34 cellular contexts compared by ENCODE assay signal in genomic region chr2:210318491-210318890, GRCh38. TPM values are rescaled to one million over a fixed set of nuclear protein-coding genes. Genes with fewer than 3 reads are reported as not detected.
"Had no signal": no experiment of that assay in that cellular context is flagged by ENCODE, and none has a peak within 500 bp of the region (broad histone marks: within the 10 kb centered on the region; RNA-seq: fewer than 3 reads in every experiment).

No MANE protein-coding gene starts in this region.

- DNase-seq: central memory CD4-positive, alpha-beta T cell; dorsolateral prefrontal cortex; effector CD4-positive, alpha-beta T cell; endodermal cell; foreskin fibroblast; heart left ventricle; kidney; midbrain; natural killer cell; small intestine; stimulated activated CD4-positive, alpha-beta T cell treated with anti-CD3 and anti-CD28 coated beads, Interleukin-15, amount 100 ng/mL, for 24 hours; stimulated activated CD4-positive, alpha-beta T cell treated with anti-CD3 and anti-CD28 coated beads, Interleukin-4, amount 100 ng/mL, for 1 hour; stimulated activated CD8-positive, alpha-beta memory T cell treated with anti-CD3 and anti-CD28 coated beads, Interleukin-4, amount 100 ng/mL, for 48 hours; stimulated activated naive CD4-positive, alpha-beta T cell treated with Interleukin-2 at 50 U/mL for 16 hours; stomach; thyroid gland had no signal

- H3K27me3 ChIP-seq: dorsolateral prefrontal cortex, gastroesophageal sphincter, heart left ventricle, hepatocyte, neutrophil, right atrium auricular region, stomach, thyroid gland had no signal

- H3K36me3 ChIP-seq: gastroesophageal sphincter, heart left ventricle, neutrophil, right atrium auricular region, stomach, thyroid gland had no signal

- H3K27ac Mint-ChIP-seq: endodermal cell, memory B cell, natural killer cell, progenitor cell of endocrine pancreas had no signal

- H3K4me3 Mint-ChIP-seq: endodermal cell, memory B cell, natural killer cell, neural crest cell had no signal

- H3K4me2 ChIP-seq: hepatocyte had no signal

- H2AFZ ChIP-seq: hepatocyte, parathyroid adenoma had no signal

- H3K9me3 ChIP-seq: gastroesophageal sphincter, heart left ventricle, neutrophil, right atrium auricular region, stomach, thyroid gland had no signal

- ATAC-seq: esophagus mucosa, gastroesophageal sphincter, heart left ventricle, left lobe of liver, natural killer cell, sciatic nerve had no signal

- H3K27ac ChIP-seq: dorsolateral prefrontal cortex, epithelial cell of prostate, gastroesophageal sphincter, heart left ventricle, hepatocyte, neutrophil, parathyroid adenoma, right atrium auricular region, stomach, thyroid gland had no signal

- H3K4me1 ChIP-seq: gastroesophageal sphincter, heart left ventricle, parathyroid adenoma, right atrium auricular region, stomach, thyroid gland had no signal

- H3K9me3 Mint-ChIP-seq: endodermal cell, memory B cell, neural crest cell had no signal

- H3K27me3 Mint-ChIP-seq: memory B cell, progenitor cell of endocrine pancreas had no signal

- H3K79me2 ChIP-seq: hepatocyte, parathyroid adenoma had no signal

- H3K9ac ChIP-seq: parathyroid adenoma had no signal

- H3K4me3 ChIP-seq: dorsolateral prefrontal cortex, gastroesophageal sphincter, heart left ventricle, hepatocyte, lung, right atrium auricular region, stomach, thyroid gland had no signal

- H3K4me1 Mint-ChIP-seq: endodermal cell, memory B cell, natural killer cell, neural crest cell had no signal

- H3K36me3 Mint-ChIP-seq: memory B cell, natural killer cell had no signal

RNA-seq across cellular contexts. Expression of gene MYL1, which starts 3.5 kb away (rescaled TPM):
- total RNA-seq: endodermal cell, gastroesophageal sphincter, hepatocyte, kidney, left lobe of liver, liver, lung, mucosa of gallbladder, natural killer cell, neural crest cell, omental fat pad, progenitor cell of endocrine pancreas, sciatic nerve, stomach, subcutaneous adipose tissue, temporal lobe, thyroid gland had no signal
- polyA plus RNA-seq: hepatocyte, liver had no signal
